ENCODE assay signal across 11 cellular contexts in genomic region chr22:35649636-35650250, GRCh38. TPM values are rescaled to one million over a fixed set of nuclear protein-coding genes. Genes with fewer than 3 reads are reported as not detected.
DNase-seq lines count a peak whose midpoint lies in the region; ATAC-seq and TF ChIP-seq lines count a peak whose summit lies in the region.
"Had no signal": no experiment of that assay in that cellular context is flagged by ENCODE, and none has a peak within 500 bp of the region (broad histone marks: within the 10 kb centered on the region; RNA-seq: fewer than 3 reads in every experiment).

No MANE protein-coding gene starts in this region.

- peak overlapping the region; percentile 100 for H3K27ac Mint-ChIP-seq in Calu3 (ENCODE audit: unreplicated experiment)

- H2BK120ac ChIP-seq in mesendoderm (ENCODE audit: low read depth, low read length): no peak overlapping the region

- no peak overlapping the region for H3K23ac ChIP-seq in mesendoderm (ENCODE audit: low read length)

- H3K36me3 ChIP-seq in PC-9 (ENCODE audit: low read depth) (peaks cover 2% of the 10 kb centered on the region; the same call in 1 of the 2 replicates), skeletal muscle tissue (ENCODE audit: control insufficient read depth in 3 of 3, insufficient read depth in 3 of 3, low read length in 3 of 3) (peaks cover 0 to 4% (median 0%) of the 10 kb centered on the region in 3 donors), mesendoderm (ENCODE audit: control insufficient read depth, insufficient read depth, low read length) (no peaks in the 10 kb centered on the region)

- no peak overlapping the region for H2BK15ac ChIP-seq in mesendoderm (replicated peaks; ENCODE audit: low read depth)

- H3K9ac ChIP-seq in skeletal muscle tissue (ENCODE audit: low read depth in 1 of 3, low read length in 3 of 3) (peak overlapping the region; percentile 94 to 96 (median 95)), mesendoderm (ENCODE audit: low read length) (no peak overlapping the region)

- H3K9me3 ChIP-seq in PC-9 (ENCODE audit: insufficient read depth, low read depth): peaks cover 3% of the 10 kb centered on the region; the same call in 1 of the 2 replicates
- H3K9me3 ChIP-seq in skeletal muscle tissue (ENCODE audit: control insufficient read depth in 3 of 3, low read length in 3 of 3): peaks cover 0 to 3% (median 0%) of the 10 kb centered on the region in 3 donors

- CTCF ChIA-PET in Calu3 (lab: Charles Lee): interaction anchor here (0.6 to 2.2 kb wide), 3 partner anchors 19 to 336 kb away, joined by 4 to 6 read pairs (median 5); no protein-coding TSS in a partner anchor
- CTCF ChIA-PET in PC-9 (lab: Charles Lee): interaction anchor here (0.6 to 1.1 kb wide), 2 partner anchors 9 to 219 kb away, joined by 3 read pairs; no protein-coding TSS in a partner anchor

- H3K4me3 Mint-ChIP-seq in Calu3 (ENCODE audit: low read depth, unreplicated experiment): peak overlapping the region; percentile 97

- no peak overlapping the region for H2AK5ac ChIP-seq in mesendoderm (ENCODE audit: low read length)

- POLR2A ChIA-PET in PC-9 (lab: Charles Lee; ENCODE audit: unreplicated experiment): interaction anchor here (0.6 to 0.7 kb wide), 2 partner anchors 286 to 519 kb away, joined by 3 to 9 read pairs; no protein-coding TSS in a partner anchor

- H3K79me1 ChIP-seq in mesendoderm (ENCODE audit: low read length): no peaks in the 10 kb centered on the region

- H3K36me3 Mint-ChIP-seq in Calu3 (ENCODE audit: insufficient read depth, unreplicated experiment): peaks cover 17% of the 10 kb centered on the region

- H3K27me3 ChIP-seq in PC-9 (ENCODE audit: insufficient read depth, low read depth): no peaks in the 10 kb centered on the region
- no peaks in the 10 kb centered on the region for H3K27me3 ChIP-seq in skeletal muscle tissue (ENCODE audit: control insufficient read depth in 3 of 3, insufficient read depth in 3 of 3, low read length in 3 of 3)
- H3K27me3 ChIP-seq in mesendoderm (ENCODE audit: insufficient read depth, low read length, poor library complexity): no peaks in the 10 kb centered on the region

- no peak overlapping the region for H3K4ac ChIP-seq in mesendoderm (ENCODE audit: low read depth, low read length)

- H2BK5ac ChIP-seq in mesendoderm (ENCODE audit: low read length): no peak overlapping the region

- H3K4me1 ChIP-seq in PC-9 (replicated peaks; ENCODE audit: insufficient read depth) (peaks cover 37% of the 10 kb centered on the region), skeletal muscle tissue (ENCODE audit: control insufficient read depth in 3 of 3, insufficient read depth in 3 of 3, low read length in 3 of 3) (peaks cover 16 to 38% (median 19%) of the 10 kb centered on the region in 3 donors), mesendoderm (ENCODE audit: control insufficient read depth, low read depth, low read length) (no peaks in the 10 kb centered on the region)

- no peak for TF ChIP-seq CTCF in Calu3 (IDR thresholded peaks at IDR 0.05; ENCODE audit: unreplicated experiment)
- no peak for TF ChIP-seq CTCF in PC-9 (conservative IDR thresholded peaks at IDR 0.05)

- no peak overlapping the region for H4K8ac ChIP-seq in mesendoderm (ENCODE audit: low read depth, low read length)

- no peaks in the 10 kb centered on the region for H4K20me1 ChIP-seq in PC-9 (ENCODE audit: insufficient read depth)

- H3K9me3 Mint-ChIP-seq in Calu3 (ENCODE audit: low read depth, unreplicated experiment): peaks cover 5% of the 10 kb centered on the region

- H2AFZ ChIP-seq in PC-9: no peak overlapping the region

- no TSS peak for BruUV-seq in Calu3 (replicated peaks; lab: Mats Ljungman, UMichigan)
- no TSS peak for BruUV-seq in PC-9 (replicated peaks; lab: Mats Ljungman, UMichigan)

- H3K4me2 ChIP-seq in PC-9: peak overlapping the region; percentile 87
- no peak overlapping the region for H3K4me2 ChIP-seq in mesendoderm (ENCODE audit: low read length)

- H4K5ac ChIP-seq in mesendoderm (ENCODE audit: low read length): no peak overlapping the region

- peaks cover 15% of the 10 kb centered on the region for H3K4me1 Mint-ChIP-seq in Calu3 (ENCODE audit: low read depth, unreplicated experiment)

- no peak overlapping the region for H3K18ac ChIP-seq in mesendoderm (ENCODE audit: low read length)

- no CpG with 5 or more reads among the region's 7 CpGs for WGBS in mesendoderm (ENCODE audit: extremely low coverage, insufficient coverage, low lambda C conversion rate)

- H3K27ac ChIP-seq in PC-9 (peak overlapping the region; percentile 97), skeletal muscle tissue (ENCODE audit: low read depth, low read length) (peak overlapping the region; percentile 93), mesendoderm (ENCODE audit: low read depth, low read length) (no peak overlapping the region)

- H3K9me2 ChIP-seq in PC-9 (ENCODE audit: insufficient read depth): no peaks in the 10 kb centered on the region

- ATAC-seq in esophagus mucosa: peak; percentile 18
- ATAC-seq in HG02870 (IDR thresholded peaks at IDR 0.05; ENCODE audit: unreplicated experiment): no peak
- ATAC-seq: HCT116 had no signal

- intact Hi-C loops in Calu3 (cut with micrococcal nuclease; ENCODE audit: unreplicated experiment) (no loop called here), PC-9 (cut with micrococcal nuclease; ENCODE audit: unreplicated experiment) (loop anchor here (2.0 kb wide), 1 partner anchor 187 kb away; no protein-coding TSS in a partner anchor)

- peak overlapping the region; percentile 80 for H3K4me3 ChIP-seq in PC-9
- H3K4me3 ChIP-seq in skeletal muscle tissue (ENCODE audit: low read length in 3 of 3): peak overlapping the region; percentile 82 to 95 (median 83)
- H3K4me3 ChIP-seq in mesendoderm (ENCODE audit: low read length): no peak overlapping the region

- H3K79me2 ChIP-seq in PC-9 (ENCODE audit: low read depth) (peaks cover 29% of the 10 kb centered on the region), mesendoderm (ENCODE audit: control insufficient read depth, insufficient read depth, low read length) (no peaks in the 10 kb centered on the region)

- DNase-seq in Calu3 (no peak), PC-9 (no peak), amygdala (lab: John Stamatoyannopoulos, UW) (no peak), mesendoderm (no peak), GDM1 (lab: John Stamatoyannopoulos, UW) (no peak)
- DNase-seq: midbrain; stimulated activated CD8-positive, alpha-beta memory T cell treated with anti-CD3 and anti-CD28 coated beads, Interleukin-4, amount 100 ng/mL, for 48 hours had no signal

- no peak overlapping the region for H3K56ac ChIP-seq in mesendoderm (ENCODE audit: low read length)

- H3F3A ChIP-seq in PC-9 (ENCODE audit: insufficient read depth, low read depth): no peaks in the 10 kb centered on the region; the same call in 1 of the 2 replicates

- H3K27me3 Mint-ChIP-seq in Calu3 (ENCODE audit: unreplicated experiment): no peaks in the 10 kb centered on the region

RNA-seq across cellular contexts. Expression of gene APOL6, which starts 1.5 kb away (rescaled TPM):
- 24.0 and 39.9 TPM in 2 replicates for total RNA-seq in Calu3 (2022)
- total RNA-seq in PC-9 (2021): 16.7 and 18.6 TPM in 2 replicates
- total RNA-seq in esophagus mucosa: 8.1 TPM
- total RNA-seq in skeletal muscle tissue: 5.2 TPM
- polyA plus RNA-seq in mesendoderm (2013, experiment 1 of 2): 0.11 TPM
- 0.11 TPM for polyA plus RNA-seq in mesendoderm (2013, experiment 2 of 2)

RNA-seq across cellular contexts. Expression of gene MB, which starts 32.6 kb away (rescaled TPM):
- total RNA-seq in Calu3 (2022): 0.37 TPM in 1 of 2 replicates, not detected in the other
- total RNA-seq in PC-9 (2021): 5.0 and 5.8 TPM in 2 replicates
- 7.7 TPM for total RNA-seq in esophagus mucosa
- total RNA-seq in skeletal muscle tissue: 84.5 TPM
- polyA plus RNA-seq in mesendoderm (2013, experiment 1 of 2): 0.04 TPM
- polyA plus RNA-seq in mesendoderm (2013, experiment 2 of 2): 0.04 TPM
